In genomic region chr17:21551081-21551881, GRCh38 we compare ENCODE assay signal across 2 cellular contexts.
A peak's percentile ranks its signal among the peaks of the same experiment; 100 is the strongest.
TF ChIP-seq lines count a peak whose summit lies in the region.

No MANE protein-coding gene starts in this region.

TF ChIP-seq in HEK293, 187 proteins besides CTCF, POLR2A, EP300 and RAD21 (continued from another document and continues in another):
- TF ChIP-seq, protein P1, sequence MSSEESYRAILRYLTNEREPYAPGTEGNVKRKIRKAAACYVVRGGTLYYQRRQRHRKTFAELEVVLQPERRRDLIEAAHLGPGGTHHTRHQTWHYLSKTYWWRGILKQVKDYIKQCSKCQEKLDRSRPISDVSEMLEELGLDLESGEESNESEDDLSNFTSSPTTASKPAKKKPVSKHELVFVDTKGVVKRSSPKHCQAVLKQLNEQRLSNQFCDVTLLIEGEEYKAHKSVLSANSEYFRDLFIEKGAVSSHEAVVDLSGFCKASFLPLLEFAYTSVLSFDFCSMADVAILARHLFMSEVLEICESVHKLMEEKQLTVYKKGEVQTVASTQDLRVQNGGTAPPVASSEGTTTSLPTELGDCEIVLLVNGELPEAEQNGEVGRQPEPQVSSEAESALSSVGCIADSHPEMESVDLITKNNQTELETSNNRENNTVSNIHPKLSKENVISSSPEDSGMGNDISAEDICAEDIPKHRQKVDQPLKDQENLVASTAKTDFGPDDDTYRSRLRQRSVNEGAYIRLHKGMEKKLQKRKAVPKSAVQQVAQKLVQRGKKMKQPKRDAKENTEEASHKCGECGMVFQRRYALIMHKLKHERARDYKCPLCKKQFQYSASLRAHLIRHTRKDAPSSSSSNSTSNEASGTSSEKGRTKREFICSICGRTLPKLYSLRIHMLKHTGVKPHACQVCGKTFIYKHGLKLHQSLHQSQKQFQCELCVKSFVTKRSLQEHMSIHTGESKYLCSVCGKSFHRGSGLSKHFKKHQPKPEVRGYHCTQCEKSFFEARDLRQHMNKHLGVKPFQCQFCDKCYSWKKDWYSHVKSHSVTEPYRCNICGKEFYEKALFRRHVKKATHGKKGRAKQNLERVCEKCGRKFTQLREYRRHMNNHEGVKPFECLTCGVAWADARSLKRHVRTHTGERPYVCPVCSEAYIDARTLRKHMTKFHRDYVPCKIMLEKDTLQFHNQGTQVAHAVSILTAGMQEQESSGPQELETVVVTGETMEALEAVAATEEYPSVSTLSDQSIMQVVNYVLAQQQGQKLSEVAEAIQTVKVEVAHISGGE (tag by site-specific recombination; conservative IDR thresholded peaks at IDR 0.05; ENCODE audit: low read depth), result no peak
- no peak for TF ChIP-seq ZNF585B (tag by site-specific recombination; IDR thresholded peaks at IDR 0.05)
- no peak for TF ChIP-seq ZNF624 (tag by site-specific recombination; IDR thresholded peaks at IDR 0.05)
- no peak for TF ChIP-seq ZFP41 (tag by site-specific recombination; IDR thresholded peaks at IDR 0.05; ENCODE audit: borderline replicate concordance)
- TF ChIP-seq, protein P2, sequence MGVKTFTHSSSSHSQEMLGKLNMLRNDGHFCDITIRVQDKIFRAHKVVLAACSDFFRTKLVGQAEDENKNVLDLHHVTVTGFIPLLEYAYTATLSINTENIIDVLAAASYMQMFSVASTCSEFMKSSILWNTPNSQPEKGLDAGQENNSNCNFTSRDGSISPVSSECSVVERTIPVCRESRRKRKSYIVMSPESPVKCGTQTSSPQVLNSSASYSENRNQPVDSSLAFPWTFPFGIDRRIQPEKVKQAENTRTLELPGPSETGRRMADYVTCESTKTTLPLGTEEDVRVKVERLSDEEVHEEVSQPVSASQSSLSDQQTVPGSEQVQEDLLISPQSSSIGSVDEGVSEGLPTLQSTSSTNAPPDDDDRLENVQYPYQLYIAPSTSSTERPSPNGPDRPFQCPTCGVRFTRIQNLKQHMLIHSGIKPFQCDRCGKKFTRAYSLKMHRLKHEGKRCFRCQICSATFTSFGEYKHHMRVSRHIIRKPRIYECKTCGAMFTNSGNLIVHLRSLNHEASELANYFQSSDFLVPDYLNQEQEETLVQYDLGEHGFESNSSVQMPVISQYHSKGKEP (tag by site-specific recombination; IDR thresholded peaks at IDR 0.05), result 0 out of 2 replicates have a peak, but pooled peaks have one; percentile 14
- peak; percentile 18; the same call in 1 of the 2 replicates for TF ChIP-seq ZSCAN30 (tag by site-specific recombination; IDR thresholded peaks at IDR 0.05)
- TF ChIP-seq ZNF549 (tag by site-specific recombination; IDR thresholded peaks at IDR 0.05), result no peak
- TF ChIP-seq HIC1 (tag by site-specific recombination; IDR thresholded peaks at IDR 0.05), result no peak
- TF ChIP-seq IKZF3 (tag by site-specific recombination; IDR thresholded peaks at IDR 0.05), result peak; percentile 60
- no peak for TF ChIP-seq ZNF558 (tag by site-specific recombination; IDR thresholded peaks at IDR 0.05)
- TF ChIP-seq ZNF16 (tag by site-specific recombination; IDR thresholded peaks at IDR 0.05; ENCODE audit: low read depth), result no peak
- TF ChIP-seq ZEB2 (tag by site-specific recombination; IDR thresholded peaks at IDR 0.05), result peak; percentile 65
- no peak for TF ChIP-seq GLI2 (tag by site-specific recombination; IDR thresholded peaks at IDR 0.05; ENCODE audit: borderline replicate concordance, low read depth)
- no peak for TF ChIP-seq FEZF1 (tag by site-specific recombination; IDR thresholded peaks at IDR 0.05)
- no peak for TF ChIP-seq ZNF837 (tag by site-specific recombination; IDR thresholded peaks at IDR 0.05)
- TF ChIP-seq ZNF433 (tag by site-specific recombination; IDR thresholded peaks at IDR 0.05; ENCODE audit: low read depth), result no peak
- TF ChIP-seq, protein P3, sequence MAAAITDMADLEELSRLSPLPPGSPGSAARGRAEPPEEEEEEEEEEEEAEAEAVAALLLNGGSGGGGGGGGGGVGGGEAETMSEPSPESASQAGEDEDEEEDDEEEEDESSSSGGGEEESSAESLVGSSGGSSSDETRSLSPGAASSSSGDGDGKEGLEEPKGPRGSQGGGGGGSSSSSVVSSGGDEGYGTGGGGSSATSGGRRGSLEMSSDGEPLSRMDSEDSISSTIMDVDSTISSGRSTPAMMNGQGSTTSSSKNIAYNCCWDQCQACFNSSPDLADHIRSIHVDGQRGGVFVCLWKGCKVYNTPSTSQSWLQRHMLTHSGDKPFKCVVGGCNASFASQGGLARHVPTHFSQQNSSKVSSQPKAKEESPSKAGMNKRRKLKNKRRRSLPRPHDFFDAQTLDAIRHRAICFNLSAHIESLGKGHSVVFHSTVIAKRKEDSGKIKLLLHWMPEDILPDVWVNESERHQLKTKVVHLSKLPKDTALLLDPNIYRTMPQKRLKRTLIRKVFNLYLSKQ (tag by site-specific recombination; IDR thresholded peaks at IDR 0.05; ENCODE audit: borderline replicate concordance), result no peak
- TF ChIP-seq ZNF521 (tag by site-specific recombination; IDR thresholded peaks at IDR 0.05), result no peak
- TF ChIP-seq ELK4 (IDR thresholded peaks at IDR 0.05; ENCODE audit: borderline replicate concordance, low read depth, low read length), result no peak
- TF ChIP-seq HOXC10 (CRISPR knock-in tag; IDR thresholded peaks at IDR 0.05), result no peak

TF ChIP-seq in HepG2, 621 proteins besides CTCF, POLR2A, EP300 and RAD21 (continued from another document and continues in another):
- TF ChIP-seq, protein P4, sequence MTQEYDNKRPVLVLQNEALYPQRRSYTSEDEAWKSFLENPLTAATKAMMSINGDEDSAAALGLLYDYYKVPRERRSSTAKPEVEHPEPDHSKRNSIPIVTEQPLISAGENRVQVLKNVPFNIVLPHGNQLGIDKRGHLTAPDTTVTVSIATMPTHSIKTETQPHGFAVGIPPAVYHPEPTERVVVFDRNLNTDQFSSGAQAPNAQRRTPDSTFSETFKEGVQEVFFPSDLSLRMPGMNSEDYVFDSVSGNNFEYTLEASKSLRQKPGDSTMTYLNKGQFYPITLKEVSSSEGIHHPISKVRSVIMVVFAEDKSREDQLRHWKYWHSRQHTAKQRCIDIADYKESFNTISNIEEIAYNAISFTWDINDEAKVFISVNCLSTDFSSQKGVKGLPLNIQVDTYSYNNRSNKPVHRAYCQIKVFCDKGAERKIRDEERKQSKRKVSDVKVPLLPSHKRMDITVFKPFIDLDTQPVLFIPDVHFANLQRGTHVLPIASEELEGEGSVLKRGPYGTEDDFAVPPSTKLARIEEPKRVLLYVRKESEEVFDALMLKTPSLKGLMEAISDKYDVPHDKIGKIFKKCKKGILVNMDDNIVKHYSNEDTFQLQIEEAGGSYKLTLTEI (CRISPR knock-in tag; conservative IDR thresholded peaks at IDR 0.05), result no peak
- 0 out of 2 replicates have a peak, but pooled peaks have one; percentile 23 for TF ChIP-seq TBX3 (IDR thresholded peaks at IDR 0.05; ENCODE audit: borderline replicate concordance)
- peak; percentile 54; the same call in 1 of the 2 replicates for TF ChIP-seq PITX1 (CRISPR knock-in tag; IDR thresholded peaks at IDR 0.05)
- no peak for TF ChIP-seq ZFYVE20 (CRISPR knock-in tag; IDR thresholded peaks at IDR 0.05; ENCODE audit: borderline replicate concordance, low read depth)
- TF ChIP-seq, protein P5, sequence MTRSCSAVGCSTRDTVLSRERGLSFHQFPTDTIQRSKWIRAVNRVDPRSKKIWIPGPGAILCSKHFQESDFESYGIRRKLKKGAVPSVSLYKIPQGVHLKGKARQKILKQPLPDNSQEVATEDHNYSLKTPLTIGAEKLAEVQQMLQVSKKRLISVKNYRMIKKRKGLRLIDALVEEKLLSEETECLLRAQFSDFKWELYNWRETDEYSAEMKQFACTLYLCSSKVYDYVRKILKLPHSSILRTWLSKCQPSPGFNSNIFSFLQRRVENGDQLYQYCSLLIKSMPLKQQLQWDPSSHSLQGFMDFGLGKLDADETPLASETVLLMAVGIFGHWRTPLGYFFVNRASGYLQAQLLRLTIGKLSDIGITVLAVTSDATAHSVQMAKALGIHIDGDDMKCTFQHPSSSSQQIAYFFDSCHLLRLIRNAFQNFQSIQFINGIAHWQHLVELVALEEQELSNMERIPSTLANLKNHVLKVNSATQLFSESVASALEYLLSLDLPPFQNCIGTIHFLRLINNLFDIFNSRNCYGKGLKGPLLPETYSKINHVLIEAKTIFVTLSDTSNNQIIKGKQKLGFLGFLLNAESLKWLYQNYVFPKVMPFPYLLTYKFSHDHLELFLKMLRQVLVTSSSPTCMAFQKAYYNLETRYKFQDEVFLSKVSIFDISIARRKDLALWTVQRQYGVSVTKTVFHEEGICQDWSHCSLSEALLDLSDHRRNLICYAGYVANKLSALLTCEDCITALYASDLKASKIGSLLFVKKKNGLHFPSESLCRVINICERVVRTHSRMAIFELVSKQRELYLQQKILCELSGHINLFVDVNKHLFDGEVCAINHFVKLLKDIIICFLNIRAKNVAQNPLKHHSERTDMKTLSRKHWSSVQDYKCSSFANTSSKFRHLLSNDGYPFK (CRISPR knock-in tag; IDR thresholded peaks at IDR 0.05; ENCODE audit: borderline replicate concordance), result 0 out of 2 replicates have a peak, but pooled peaks have one; percentile 37
- no peak for TF ChIP-seq ZUFSP (CRISPR knock-in tag; IDR thresholded peaks at IDR 0.05; ENCODE audit: borderline replicate concordance)
- TF ChIP-seq, protein P6, sequence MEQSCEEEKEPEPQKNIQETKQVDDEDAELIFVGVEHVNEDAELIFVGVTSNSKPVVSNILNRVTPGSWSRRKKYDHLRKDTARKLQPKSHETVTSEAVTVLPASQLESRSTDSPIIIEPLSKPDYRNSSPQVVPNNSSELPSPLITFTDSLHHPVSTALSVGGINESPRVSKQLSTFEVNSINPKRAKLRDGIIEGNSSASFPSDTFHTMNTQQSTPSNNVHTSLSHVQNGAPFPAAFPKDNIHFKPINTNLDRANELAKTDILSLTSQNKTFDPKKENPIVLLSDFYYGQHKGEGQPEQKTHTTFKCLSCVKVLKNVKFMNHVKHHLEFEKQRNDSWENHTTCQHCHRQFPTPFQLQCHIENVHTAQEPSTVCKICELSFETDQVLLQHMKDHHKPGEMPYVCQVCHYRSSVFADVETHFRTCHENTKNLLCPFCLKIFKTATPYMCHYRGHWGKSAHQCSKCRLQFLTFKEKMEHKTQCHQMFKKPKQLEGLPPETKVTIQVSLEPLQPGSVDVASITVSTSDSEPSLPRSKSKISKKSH (CRISPR knock-in tag; IDR thresholded peaks at IDR 0.05; ENCODE audit: borderline replicate concordance), result peak; percentile 56; the same call in 1 of the 2 replicates
- TF ChIP-seq, protein P7, sequence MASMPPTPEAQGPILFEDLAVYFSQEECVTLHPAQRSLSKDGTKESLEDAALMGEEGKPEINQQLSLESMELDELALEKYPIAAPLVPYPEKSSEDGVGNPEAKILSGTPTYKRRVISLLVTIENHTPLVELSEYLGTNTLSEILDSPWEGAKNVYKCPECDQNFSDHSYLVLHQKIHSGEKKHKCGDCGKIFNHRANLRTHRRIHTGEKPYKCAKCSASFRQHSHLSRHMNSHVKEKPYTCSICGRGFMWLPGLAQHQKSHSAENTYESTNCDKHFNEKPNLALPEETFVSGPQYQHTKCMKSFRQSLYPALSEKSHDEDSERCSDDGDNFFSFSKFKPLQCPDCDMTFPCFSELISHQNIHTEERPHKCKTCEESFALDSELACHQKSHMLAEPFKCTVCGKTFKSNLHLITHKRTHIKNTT (CRISPR knock-in tag; IDR thresholded peaks at IDR 0.05), result no peak
- peak; percentile 63; the same call in 1 of the 2 replicates for TF ChIP-seq ZNF563 (CRISPR knock-in tag; IDR thresholded peaks at IDR 0.05)
- TF ChIP-seq THAP11 (CRISPR knock-in tag; IDR thresholded peaks at IDR 0.05), result peak; percentile 44; the same call in 1 of the 2 replicates
- TF ChIP-seq IKZF1 (IDR thresholded peaks at IDR 0.05), result no peak
- no peak for TF ChIP-seq REPIN1 (CRISPR knock-in tag; IDR thresholded peaks at IDR 0.05; ENCODE audit: borderline replicate concordance, low read depth)
- no peak for TF ChIP-seq ZBTB21 (CRISPR knock-in tag; IDR thresholded peaks at IDR 0.05)
- no peak for TF ChIP-seq ZNF33A (CRISPR knock-in tag; IDR thresholded peaks at IDR 0.05; ENCODE audit: borderline replicate concordance)
- TF ChIP-seq SKI (IDR thresholded peaks at IDR 0.05; ENCODE audit: partially characterized antibody), result no peak
- TF ChIP-seq ZNF589 (CRISPR knock-in tag; conservative IDR thresholded peaks at IDR 0.05), result no peak
- TF ChIP-seq ZNF30 (CRISPR knock-in tag; IDR thresholded peaks at IDR 0.05), result 0 out of 2 replicates have a peak, but pooled peaks have one; percentile 30
- TF ChIP-seq BCL6 (CRISPR knock-in tag; IDR thresholded peaks at IDR 0.05), result peak; percentile 92
- TF ChIP-seq SOX13 (IDR thresholded peaks at IDR 0.05), result no peak
- peak in 1 of 2 experiments; percentile 25; a peak in 1 of 4 replicates for TF ChIP-seq SOX13 (CRISPR knock-in tag; conservative IDR thresholded peaks at IDR 0.05 in 1 of 2, IDR thresholded peaks at IDR 0.05 in 1 of 2)
